Comparison of ENCODE assay signal across 8 cellular contexts in genomic region chr2:108588070-108588668, GRCh38. TPM values are rescaled to one million over a fixed set of nuclear protein-coding genes. Genes with fewer than 3 reads are reported as not detected.
A peak's percentile ranks its signal among the peaks of the same experiment; 100 is the strongest.
DNase-seq lines count a peak whose midpoint lies in the region; ATAC-seq and TF ChIP-seq lines count a peak whose summit lies in the region.

No MANE protein-coding gene starts in this region.

- H3K9me3 ChIP-seq in adipocyte (ENCODE audit: control insufficient read depth, low read length) (no peaks in the 10 kb centered on the region), tibial nerve (no peaks in the 10 kb centered on the region)

- peaks cover 52% of the 10 kb centered on the region for H3K4me1 Mint-ChIP-seq in activated T-cell treated with anti-CD3 and anti-CD28 coated beads, Interleukin-2, amount 50 U/mL, for 72 hours (ENCODE audit: low read depth)

- H3K27me3 ChIP-seq in adipocyte (replicated peaks; ENCODE audit: control insufficient read depth, insufficient read depth, low read length) (no peaks in the 10 kb centered on the region), layer of hippocampus (ENCODE audit: control insufficient read depth, insufficient read depth, low read length) (no peaks in the 10 kb centered on the region), tibial nerve (no peaks in the 10 kb centered on the region)

- peak overlapping the region; percentile 69 for H3K4me3 ChIP-seq in adipocyte (ENCODE audit: low read length)
- no peak overlapping the region for H3K4me3 ChIP-seq in tibial nerve

- H3K36me3 Mint-ChIP-seq in activated T-cell treated with anti-CD3 and anti-CD28 coated beads, Interleukin-2, amount 50 U/mL, for 72 hours (ENCODE audit: insufficient read depth in 2 of 2), result peaks cover 0 to 2% of the 10 kb centered on the region in 2 donors

- 54 to 60% methylated on average over 3 of the region's 3 CpGs for WGBS in tibial nerve, 2 donors

- H3K9me3 Mint-ChIP-seq in activated T-cell treated with anti-CD3 and anti-CD28 coated beads, Interleukin-2, amount 50 U/mL, for 72 hours, result no peaks in the 10 kb centered on the region

- no peak for TF ChIP-seq CTCF in tibial nerve (IDR thresholded peaks at IDR 0.05)

- peak; percentile 47 to 61 for TF ChIP-seq EP300 in tibial nerve (IDR thresholded peaks at IDR 0.05)

- peak in 1 of 2 donors; percentile 50 for ATAC-seq in activated T-cell treated with anti-CD3 and anti-CD28 coated beads, Interleukin-2, amount 50 U/mL, for 72 hours (replicated peaks in 1 of 2)

- no peaks in the 10 kb centered on the region for H3K36me3 ChIP-seq in adipocyte (ENCODE audit: control insufficient read depth, insufficient read depth, low read length, severe bottlenecking)
- no peaks in the 10 kb centered on the region for H3K36me3 ChIP-seq in tibial nerve

- H3K27ac ChIP-seq in layer of hippocampus (ENCODE audit: low read depth, low read length) (peak overlapping the region; percentile 49), tibial nerve (peak overlapping the region in 3 of 4 donors; percentile 42 to 84 (median 70))

- no peaks in the 10 kb centered on the region for H3K27me3 Mint-ChIP-seq in activated T-cell treated with anti-CD3 and anti-CD28 coated beads, Interleukin-2, amount 50 U/mL, for 72 hours (ENCODE audit: low read depth)

- peak overlapping the region in 1 of 2 donors; percentile 27 for H3K4me3 Mint-ChIP-seq in activated T-cell treated with anti-CD3 and anti-CD28 coated beads, Interleukin-2, amount 50 U/mL, for 72 hours

- H3K4me1 ChIP-seq in adipocyte (ENCODE audit: control insufficient read depth, insufficient read depth, low read length) (peaks cover 64% of the 10 kb centered on the region), tibial nerve (peaks cover 0 to 79% (median 45%) of the 10 kb centered on the region in 4 donors)

- peak in 1 of 2 donors; percentile 5 for TF ChIP-seq POLR2A in tibial nerve (IDR thresholded peaks at IDR 0.05)

- H3K9ac ChIP-seq in adipocyte (ENCODE audit: low read length), result peak overlapping the region; percentile 67

- DNase-seq in activated T-cell treated with anti-CD3 and anti-CD28 coated beads, Interleukin-2, amount 50 U/mL, for 72 hours, result no peak
- DNase-seq in activated T-cell treated with anti-CD3 and anti-CD28 coated beads, Interleukin-2, amount 50 U/mL, for 1 hour, result no peak
- no peak for DNase-seq in adipocyte (ENCODE audit: low read depth)
- no peak for DNase-seq in tibial nerve (ENCODE audit: low spot score in 2 of 2)
- DNase-seq in NCI-H146 (lab: John Stamatoyannopoulos, UW), result no peak
- DNase-seq in NCI-H187 treated with DMSO at 0.1 percent for 48 hours (lab: John Stamatoyannopoulos, UW), result no peak
- DNase-seq in NCI-H2227 treated with DMSO at 0.1 percent for 48 hours (lab: John Stamatoyannopoulos, UW), result no peak

- H3K27ac Mint-ChIP-seq in activated T-cell treated with anti-CD3 and anti-CD28 coated beads, Interleukin-2, amount 50 U/mL, for 72 hours, result peak overlapping the region; percentile 64

RNA-seq across cellular contexts. Expression of gene LIMS1, which starts 53.9 kb away (rescaled TPM):
- 100 to 1,000 TPM; 104 to 122 TPM for total RNA-seq in activated T-cell treated with anti-CD3 and anti-CD28 coated beads, Interleukin-2, amount 50 U/mL, for 72 hours
- total RNA-seq in tibial nerve, result 10 to 100 TPM; 33.7 to 86.3 (median 49.2) TPM
